ENCODE assay signal across 18 cellular contexts in the genomic region with DNA sequence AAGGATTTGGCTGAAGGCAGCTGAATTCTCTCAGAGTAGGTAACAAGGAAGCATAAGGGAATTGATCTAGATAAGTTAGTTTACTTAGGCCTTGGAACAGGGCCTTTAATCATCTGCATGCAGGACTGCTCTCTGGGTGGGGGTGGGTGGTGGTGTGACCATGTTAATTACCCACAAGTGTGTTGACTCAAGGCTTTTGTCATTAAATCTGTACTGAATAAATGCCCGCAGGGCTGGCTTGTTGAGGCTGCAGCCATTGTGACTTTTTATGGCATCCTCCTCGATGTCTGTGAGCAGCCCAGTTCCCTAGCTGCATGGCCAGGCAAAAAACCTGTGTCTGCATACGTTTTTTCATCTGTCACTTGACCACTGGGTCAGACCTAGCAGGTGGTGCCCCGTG.
A peak's percentile ranks its signal among the peaks of the same experiment; 100 is the strongest.
DNase-seq lines count a peak whose midpoint lies in the region; ATAC-seq, FAIRE-seq and TF ChIP-seq lines count a peak whose summit lies in the region.
"Had no signal": no experiment of that assay in that cellular context is flagged by ENCODE, and none has a peak within 500 bp of the region (broad histone marks: within the 10 kb centered on the region; RNA-seq: fewer than 3 reads in every experiment).

No MANE protein-coding gene starts in this region.

- H3K4me3 ChIP-seq in GM23338 (no peak overlapping the region), K562 (no peak overlapping the region), smooth muscle cell (no peak overlapping the region)
- H3K4me3 ChIP-seq: GM12878, Peyer's patch had no signal

- POLR2A ChIA-PET in K562 (lab: Yijun Ruan, JAX), result no interaction called here

- peaks cover 2% of the 10 kb centered on the region; the same call in 1 of the 2 replicates for H3K9me3 ChIP-seq in K562 (replicated peaks; ENCODE audit: control insufficient read depth, insufficient read depth, low read depth, low read length)
- no peaks in the 10 kb centered on the region for H3K9me3 ChIP-seq in smooth muscle cell (replicated peaks; ENCODE audit: low read depth)

- in situ Hi-C loops in K562 (cut with MboI), result no loop called here

- H3K4me2 ChIP-seq in GM23338 (no peak overlapping the region), K562 (ENCODE audit: insufficient read depth, low read length) (no peak overlapping the region), smooth muscle cell (no peak overlapping the region)

- H3K36me3 Mint-ChIP-seq in GM23338 (ENCODE audit: low read depth), result peaks cover 16% of the 10 kb centered on the region; the same call in 2 of the 3 replicates
- H3K36me3 Mint-ChIP-seq: CD14-positive monocyte had no signal

- H3F3A ChIP-seq in GM23338 (replicated peaks; ENCODE audit: low read depth) (no peaks in the 10 kb centered on the region), smooth muscle cell (ENCODE audit: low read depth) (no peaks in the 10 kb centered on the region)

- no peak for ATAC-seq in GM23338
- ATAC-seq in K562, result no peak
- ATAC-seq in GM21529 (IDR thresholded peaks at IDR 0.05; ENCODE audit: unreplicated experiment), result no peak
- ATAC-seq: GM12878, SK-N-SH treated with all-trans-retinoic acid at 6 μM for 48 hours had no signal

- no TSS peak for BruUV-seq in K562 (replicated peaks; lab: Mats Ljungman, UMichigan)

- no peak for TF ChIP-seq RAD21 in K562 (CRISPR knock-in tag; conservative IDR thresholded peaks at IDR 0.05 in 1 of 2, IDR thresholded peaks at IDR 0.05 in 1 of 2)

- 0 out of 2 replicates have a peak, but pooled peaks cover 4% of the 10 kb centered on the region for H3K9me2 ChIP-seq in GM23338 (ENCODE audit: insufficient read depth)

- H3K79me2 ChIP-seq in GM23338 (replicated peaks; ENCODE audit: insufficient read depth) (no peaks in the 10 kb centered on the region), K562 (ENCODE audit: control insufficient read depth, insufficient read depth, low read length) (no peaks in the 10 kb centered on the region), smooth muscle cell (ENCODE audit: low read depth) (no peaks in the 10 kb centered on the region)

- TF ChIP-seq POLR2A in K562 (conservative IDR thresholded peaks at IDR 0.05) (no peak), GM12891 (IDR thresholded peaks at IDR 0.05; ENCODE audit: low read depth, low read length) (no peak)

- 0% methylated on average over 4 of the region's 4 CpGs for WGBS in K562 (ENCODE audit: insufficient coverage, low coverage, missing lambda C conversion rate)
- 80% methylated on average over 4 of the region's 4 CpGs for WGBS in smooth muscle cell (ENCODE audit: low lambda C conversion rate)

- TF ChIP-seq CTCF in C4-2B (conservative IDR thresholded peaks at IDR 0.05), result no peak
- TF ChIP-seq CTCF in GM23338 (conservative IDR thresholded peaks at IDR 0.05; ENCODE audit: low read depth in 2 of 2), result no peak
- TF ChIP-seq CTCF in K562 (IDR thresholded peaks at IDR 0.05 in 2 of 3, conservative IDR thresholded peaks at IDR 0.05 in 1 of 3; ENCODE audit: insufficient read depth in 2 of 3, low read depth in 1 of 3, low read length in 3 of 3), result no peak
- no peak for TF ChIP-seq CTCF in smooth muscle cell (IDR thresholded peaks at IDR 0.05; ENCODE audit: borderline replicate concordance, insufficient read depth, poor library complexity, severe bottlenecking)

- no peak overlapping the region for H3K4me3 Mint-ChIP-seq in GM23338
- H3K4me3 Mint-ChIP-seq: CD14-positive monocyte had no signal

- peak; percentile 7 for DNase-seq in GM23338 (ENCODE audit: low spot score)
- DNase-seq in NCI-H1048 (lab: John Stamatoyannopoulos, UW), result peak; percentile 16
- DNase-seq in K562 (ENCODE audit: extremely low read depth in 1 of 4, low spot score in 3 of 4), result no peak
- no peak for DNase-seq in GM12891 (ENCODE audit: insufficient read length, low spot score)
- no peak for DNase-seq in smooth muscle cell (lab: John Stamatoyannopoulos, UW; ENCODE audit: unreplicated experiment)
- DNase-seq: NCI-H1105, NCI-H187, NCI-H2107, NCI-H510A, NCI-H82, Peyer's patch had no signal

- H4K20me1 ChIP-seq in GM23338 (replicated peaks; ENCODE audit: insufficient read depth) (no peaks in the 10 kb centered on the region), K562 (replicated peaks; ENCODE audit: control insufficient read depth, insufficient read depth, low read length) (no peaks in the 10 kb centered on the region), smooth muscle cell (ENCODE audit: low read depth) (no peaks in the 10 kb centered on the region)

- H2AFZ ChIP-seq in GM23338, result no peak overlapping the region
- H2AFZ ChIP-seq in K562 (ENCODE audit: low read depth, low read length), result no peak overlapping the region
- no peak overlapping the region for H2AFZ ChIP-seq in smooth muscle cell (ENCODE audit: low read depth)

- intact Hi-C loops in K562 (cut with micrococcal nuclease), result no loop called here

- H3K36me3 ChIP-seq in GM23338 (ENCODE audit: insufficient read depth), result no peaks in the 10 kb centered on the region; the same call in 1 of the 2 replicates
- no peaks in the 10 kb centered on the region for H3K36me3 ChIP-seq in K562 (ENCODE audit: control insufficient read depth, insufficient read depth, low read length)
- no peaks in the 10 kb centered on the region for H3K36me3 ChIP-seq in smooth muscle cell (ENCODE audit: low read depth)
- H3K36me3 ChIP-seq: Peyer's patch had no signal

- H3K27me3 ChIP-seq in GM23338 (ENCODE audit: insufficient read depth), result no peaks in the 10 kb centered on the region
- no peaks in the 10 kb centered on the region for H3K27me3 ChIP-seq in K562 (ENCODE audit: control insufficient read depth in 2 of 2, insufficient read depth in 2 of 2, low read length in 2 of 2)
- H3K27me3 ChIP-seq in smooth muscle cell (ENCODE audit: low read depth), result no peaks in the 10 kb centered on the region
- H3K27me3 ChIP-seq: Peyer's patch had no signal

- no peaks in the 10 kb centered on the region for H3K27me3 Mint-ChIP-seq in GM23338 (ENCODE audit: insufficient read depth, low read depth, poor library complexity)

- no peaks in the 10 kb centered on the region for H3K9me1 ChIP-seq in K562 (ENCODE audit: control insufficient read depth, insufficient read depth, low read length)

- H3K27ac Mint-ChIP-seq in GM23338, result no peak overlapping the region

- H3K9me3 Mint-ChIP-seq in GM23338, result peaks cover 34% of the 10 kb centered on the region

- H3K9ac ChIP-seq in K562 (ENCODE audit: insufficient read depth in 1 of 2, low read depth in 2 of 2, low read length in 2 of 2) (no peak overlapping the region), smooth muscle cell (ENCODE audit: low read depth) (no peak overlapping the region)

- CTCF ChIA-PET in K562 (lab: Yijun Ruan, JAX; ENCODE audit: low intra/inter-chr PET ratio), result no interaction called here

- no peak for TF ChIP-seq EP300 in K562 (IDR thresholded peaks at IDR 0.05; ENCODE audit: low read length)

- H3K27ac ChIP-seq in C4-2B (peak overlapping the region; percentile 46), GM23338 (ENCODE audit: low read depth) (no peak overlapping the region), K562 (ENCODE audit: extremely low read depth, low read depth, low read length) (no peak overlapping the region), smooth muscle cell (ENCODE audit: low read depth) (no peak overlapping the region)
- H3K27ac ChIP-seq: Peyer's patch had no signal

- H3K4me1 ChIP-seq in GM23338 (ENCODE audit: insufficient read depth) (no peaks in the 10 kb centered on the region), K562 (replicated peaks in 1 of 2; ENCODE audit: control insufficient read depth in 2 of 2, insufficient read depth in 2 of 2, low read length in 2 of 2) (no peaks in the 10 kb centered on the region), smooth muscle cell (ENCODE audit: low read depth) (no peaks in the 10 kb centered on the region)
- H3K4me1 ChIP-seq: Peyer's patch had no signal

- FAIRE-seq in K562 (lab: Jason Lieb, UNC) (no peak), GM12891 (lab: Jason Lieb, UNC) (no peak)
- FAIRE-seq: A204.1, GM12878, H1 had no signal

- no peaks in the 10 kb centered on the region; the same call in 2 of the 3 replicates for H3K4me1 Mint-ChIP-seq in GM23338
- H3K4me1 Mint-ChIP-seq: CD14-positive monocyte had no signal

TF ChIP-seq in GM23338, 12 proteins besides CTCF, POLR2A, EP300 and RAD21 (continues in another document):
- TF ChIP-seq EZH2 (IDR thresholded peaks at IDR 0.05; ENCODE audit: low read depth, unreplicated experiment), result no peak

TF ChIP-seq in K562, 482 proteins besides CTCF, POLR2A, EP300 and RAD21:
- TF ChIP-seq BCOR (IDR thresholded peaks at IDR 0.05) (no peak), CBFA2T3 (IDR thresholded peaks at IDR 0.05) (0 out of 2 replicates have a peak, but pooled peaks have one; percentile 5), NONO (IDR thresholded peaks at IDR 0.05; ENCODE audit: low read depth in 2 of 2, low read length in 1 of 2) (no peak)
- TF ChIP-seq, protein P1, sequence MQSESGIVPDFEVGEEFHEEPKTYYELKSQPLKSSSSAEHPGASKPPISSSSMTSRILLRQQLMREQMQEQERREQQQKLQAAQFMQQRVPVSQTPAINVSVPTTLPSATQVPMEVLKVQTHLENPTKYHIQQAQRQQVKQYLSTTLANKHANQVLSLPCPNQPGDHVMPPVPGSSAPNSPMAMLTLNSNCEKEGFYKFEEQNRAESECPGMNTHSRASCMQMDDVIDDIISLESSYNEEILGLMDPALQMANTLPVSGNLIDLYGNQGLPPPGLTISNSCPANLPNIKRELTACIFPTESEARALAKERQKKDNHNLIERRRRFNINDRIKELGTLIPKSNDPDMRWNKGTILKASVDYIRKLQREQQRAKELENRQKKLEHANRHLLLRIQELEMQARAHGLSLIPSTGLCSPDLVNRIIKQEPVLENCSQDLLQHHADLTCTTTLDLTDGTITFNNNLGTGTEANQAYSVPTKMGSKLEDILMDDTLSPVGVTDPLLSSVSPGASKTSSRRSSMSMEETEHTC (IDR thresholded peaks at IDR 0.05), result no peak

TF ChIP-seq in GM12891, 5 proteins besides CTCF, POLR2A, EP300 and RAD21:
- no peak for TF ChIP-seq POLR2AphosphoS5 (IDR thresholded peaks at IDR 0.05; ENCODE audit: low read depth, low read length)
- TF ChIP-seq SPI1 (IDR thresholded peaks at IDR 0.05; ENCODE audit: low read depth, low read length), result no peak
- TF ChIP-seq TAF1 (IDR thresholded peaks at IDR 0.05; ENCODE audit: low read depth, low read length), result no peak
- TF ChIP-seq POU2F2 (IDR thresholded peaks at IDR 0.05; ENCODE audit: low read depth, low read length), result no peak
- TF ChIP-seq PAX5 (IDR thresholded peaks at IDR 0.05; ENCODE audit: insufficient read depth, low read length, severe bottlenecking), result no peak

Comparison
In these comparisons a context has a peak if more than half of its experiments do, and no peak if none do; other contexts are left out.
1. DNase-seq: peak in GM23338 (single experiment) and NCI-H1048 (single experiment); none in K562 (0 of 4), GM12891 (single experiment) and smooth muscle cell (single experiment).